Comparison of ENCODE assay signal across 1 cellular context in genomic region chr5:80474929-80475328, GRCh38.
TF ChIP-seq lines count a peak whose summit lies in the region.

No MANE protein-coding gene starts in this region.

TF ChIP-seq in HepG2, 621 proteins besides CTCF, POLR2A, EP300 and RAD21 (continued from another document and continues in another):
- TF ChIP-seq, protein P1, sequence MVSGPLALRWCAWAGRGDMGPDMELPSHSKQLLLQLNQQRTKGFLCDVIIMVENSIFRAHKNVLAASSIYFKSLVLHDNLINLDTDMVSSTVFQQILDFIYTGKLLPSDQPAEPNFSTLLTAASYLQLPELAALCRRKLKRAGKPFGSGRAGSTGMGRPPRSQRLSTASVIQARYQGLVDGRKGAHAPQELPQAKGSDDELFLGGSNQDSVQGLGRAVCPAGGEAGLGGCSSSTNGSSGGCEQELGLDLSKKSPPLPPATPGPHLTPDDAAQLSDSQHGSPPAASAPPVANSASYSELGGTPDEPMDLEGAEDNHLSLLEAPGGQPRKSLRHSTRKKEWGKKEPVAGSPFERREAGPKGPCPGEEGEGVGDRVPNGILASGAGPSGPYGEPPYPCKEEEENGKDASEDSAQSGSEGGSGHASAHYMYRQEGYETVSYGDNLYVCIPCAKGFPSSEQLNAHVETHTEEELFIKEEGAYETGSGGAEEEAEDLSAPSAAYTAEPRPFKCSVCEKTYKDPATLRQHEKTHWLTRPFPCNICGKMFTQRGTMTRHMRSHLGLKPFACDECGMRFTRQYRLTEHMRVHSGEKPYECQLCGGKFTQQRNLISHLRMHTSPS (CRISPR knock-in tag; IDR thresholded peaks at IDR 0.05; ENCODE audit: low read depth), result no peak
- no peak for TF ChIP-seq NR2C2 (CRISPR knock-in tag; IDR thresholded peaks at IDR 0.05; ENCODE audit: borderline replicate concordance)
- TF ChIP-seq NCOA5 (CRISPR knock-in tag; IDR thresholded peaks at IDR 0.05), result no peak
- no peak for TF ChIP-seq ZFP36L2 (CRISPR knock-in tag; IDR thresholded peaks at IDR 0.05)
- TF ChIP-seq ZNF160 (CRISPR knock-in tag; IDR thresholded peaks at IDR 0.05), result 0 out of 2 replicates have a peak, but pooled peaks have one; percentile 60
- TF ChIP-seq EHMT2 (IDR thresholded peaks at IDR 0.05; ENCODE audit: borderline replicate concordance, low read depth, low read length), result peak; percentile 78; the same call in 1 of the 2 replicates
- no peak for TF ChIP-seq ZNF329 (CRISPR knock-in tag; IDR thresholded peaks at IDR 0.05; ENCODE audit: low read depth)
- TF ChIP-seq ZMAT5 (CRISPR knock-in tag; IDR thresholded peaks at IDR 0.05; ENCODE audit: borderline replicate concordance, low read depth), result no peak
- no peak for TF ChIP-seq CENPT (CRISPR knock-in tag; IDR thresholded peaks at IDR 0.05; ENCODE audit: low read depth)
- no peak for TF ChIP-seq ZNF572 (CRISPR knock-in tag; IDR thresholded peaks at IDR 0.05)
- no peak for TF ChIP-seq ZNF777 (CRISPR knock-in tag; IDR thresholded peaks at IDR 0.05)
- TF ChIP-seq SKI (IDR thresholded peaks at IDR 0.05; ENCODE audit: partially characterized antibody), result no peak
- TF ChIP-seq SP5 (CRISPR knock-in tag; IDR thresholded peaks at IDR 0.05; ENCODE audit: borderline replicate concordance, low read depth), result no peak
- no peak for TF ChIP-seq DMTF1 (CRISPR knock-in tag; IDR thresholded peaks at IDR 0.05)
- no peak for TF ChIP-seq ZSCAN22 (CRISPR knock-in tag; IDR thresholded peaks at IDR 0.05)
- no peak for TF ChIP-seq ZZZ3 (CRISPR knock-in tag; IDR thresholded peaks at IDR 0.05; ENCODE audit: borderline replicate concordance)
- no peak for TF ChIP-seq ZNF761 (CRISPR knock-in tag; conservative IDR thresholded peaks at IDR 0.05)
- no peak for TF ChIP-seq CAMTA2 (CRISPR knock-in tag; IDR thresholded peaks at IDR 0.05; ENCODE audit: borderline replicate concordance)
- no peak for TF ChIP-seq TCF12 (IDR thresholded peaks at IDR 0.05)
- no peak for TF ChIP-seq TCF12 (CRISPR knock-in tag; IDR thresholded peaks at IDR 0.05)
- TF ChIP-seq ZNF513 (CRISPR knock-in tag; conservative IDR thresholded peaks at IDR 0.05), result no peak
- no peak for TF ChIP-seq MBNL3 (CRISPR knock-in tag; conservative IDR thresholded peaks at IDR 0.05)
- TF ChIP-seq PATZ1 (CRISPR knock-in tag; IDR thresholded peaks at IDR 0.05), result no peak
- no peak; the same call in 1 of the 2 replicates for TF ChIP-seq NR2F6 (IDR thresholded peaks at IDR 0.05)
- TF ChIP-seq NR2F6 (CRISPR knock-in tag; IDR thresholded peaks at IDR 0.05), result peak; percentile 13; the same call in 1 of the 2 replicates
- TF ChIP-seq YEATS2 (CRISPR knock-in tag; IDR thresholded peaks at IDR 0.05; ENCODE audit: borderline replicate concordance), result no peak
- no peak for TF ChIP-seq ZNF121 (CRISPR knock-in tag; IDR thresholded peaks at IDR 0.05)
- no peak for TF ChIP-seq HBP1 (CRISPR knock-in tag; IDR thresholded peaks at IDR 0.05; ENCODE audit: low read depth)
- peak; percentile 43; the same call in 1 of the 2 replicates for TF ChIP-seq SOX5 (CRISPR knock-in tag; IDR thresholded peaks at IDR 0.05; ENCODE audit: borderline replicate concordance)
- no peak for TF ChIP-seq RFX3 (CRISPR knock-in tag; IDR thresholded peaks at IDR 0.05)
- no peak for TF ChIP-seq PRMT3 (CRISPR knock-in tag; IDR thresholded peaks at IDR 0.05; ENCODE audit: borderline replicate concordance, low read depth)
- no peak for TF ChIP-seq KAT2B (IDR thresholded peaks at IDR 0.05; ENCODE audit: borderline replicate concordance, low read depth, low read length)
- TF ChIP-seq ZFP36 (IDR thresholded peaks at IDR 0.05; ENCODE audit: borderline replicate concordance, low read depth, low read length, partially characterized antibody), result no peak
- no peak for TF ChIP-seq ZBTB2 (CRISPR knock-in tag; IDR thresholded peaks at IDR 0.05; ENCODE audit: low read depth)
- peak; percentile 33; the same call in 1 of the 2 replicates for TF ChIP-seq RARA (CRISPR knock-in tag; IDR thresholded peaks at IDR 0.05)
- TF ChIP-seq, protein P2, sequence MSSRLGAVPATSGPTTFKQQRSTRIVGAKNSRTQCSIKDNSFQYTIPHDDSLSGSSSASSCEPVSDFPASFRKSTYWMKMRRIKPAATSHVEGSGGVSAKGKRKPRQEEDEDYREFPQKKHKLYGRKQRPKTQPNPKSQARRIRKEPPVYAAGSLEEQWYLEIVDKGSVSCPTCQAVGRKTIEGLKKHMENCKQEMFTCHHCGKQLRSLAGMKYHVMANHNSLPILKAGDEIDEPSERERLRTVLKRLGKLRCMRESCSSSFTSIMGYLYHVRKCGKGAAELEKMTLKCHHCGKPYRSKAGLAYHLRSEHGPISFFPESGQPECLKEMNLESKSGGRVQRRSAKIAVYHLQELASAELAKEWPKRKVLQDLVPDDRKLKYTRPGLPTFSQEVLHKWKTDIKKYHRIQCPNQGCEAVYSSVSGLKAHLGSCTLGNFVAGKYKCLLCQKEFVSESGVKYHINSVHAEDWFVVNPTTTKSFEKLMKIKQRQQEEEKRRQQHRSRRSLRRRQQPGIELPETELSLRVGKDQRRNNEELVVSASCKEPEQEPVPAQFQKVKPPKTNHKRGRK (CRISPR knock-in tag; IDR thresholded peaks at IDR 0.05), result no peak
- no peak for TF ChIP-seq ZNF878 (CRISPR knock-in tag; IDR thresholded peaks at IDR 0.05)
- no peak for TF ChIP-seq ZNF713 (CRISPR knock-in tag; IDR thresholded peaks at IDR 0.05)
- TF ChIP-seq RCOR2 (CRISPR knock-in tag; IDR thresholded peaks at IDR 0.05), result peak; percentile 34; the same call in 1 of the 2 replicates
- no peak for TF ChIP-seq FOXA1 (IDR thresholded peaks at IDR 0.05)
- peak; percentile 73; the same call in 1 of the 2 replicates for TF ChIP-seq FOXA1 (CRISPR knock-in tag; IDR thresholded peaks at IDR 0.05)
- no peak for TF ChIP-seq ZNF335 (CRISPR knock-in tag; IDR thresholded peaks at IDR 0.05)
- TF ChIP-seq ZNF317 (CRISPR knock-in tag; IDR thresholded peaks at IDR 0.05), result no peak
- no peak; the same call in 1 of the 2 replicates for TF ChIP-seq ARID3A (IDR thresholded peaks at IDR 0.05; ENCODE audit: low read depth, low read length)
- no peak for TF ChIP-seq HNF4G (IDR thresholded peaks at IDR 0.05; ENCODE audit: borderline replicate concordance, low read depth, low read length)
- TF ChIP-seq HNF4G (CRISPR knock-in tag; IDR thresholded peaks at IDR 0.05; ENCODE audit: borderline replicate concordance, low read depth), result no peak
- TF ChIP-seq HOMEZ (CRISPR knock-in tag; IDR thresholded peaks at IDR 0.05; ENCODE audit: low read depth), result peak; percentile 99
- TF ChIP-seq, protein P3, sequence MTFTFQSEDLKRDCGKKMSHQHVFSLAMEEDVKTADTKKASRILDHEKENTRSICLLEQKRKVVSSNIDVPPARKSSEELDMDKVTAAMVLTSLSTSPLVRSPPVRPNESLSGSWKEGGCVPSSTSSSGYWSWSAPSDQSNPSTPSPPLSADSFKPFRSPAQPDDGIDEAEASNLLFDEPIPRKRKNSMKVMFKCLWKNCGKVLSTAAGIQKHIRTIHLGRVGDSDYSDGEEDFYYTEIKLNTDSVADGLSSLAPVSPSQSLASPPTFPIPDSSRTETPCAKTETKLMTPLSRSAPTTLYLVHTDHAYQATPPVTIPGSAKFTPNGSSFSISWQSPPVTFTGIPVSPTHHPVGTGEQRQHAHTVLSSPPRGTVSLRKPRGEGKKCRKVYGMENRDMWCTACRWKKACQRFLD (CRISPR knock-in tag; IDR thresholded peaks at IDR 0.05; ENCODE audit: borderline replicate concordance), result no peak
